ENCODE assay signal across 1 cellular context in genomic region chr5:101424530-101425175, GRCh38.
TF ChIP-seq lines count a peak whose summit lies in the region.

No MANE protein-coding gene starts in this region.

TF ChIP-seq in IMR-90, 13 proteins besides CTCF, POLR2A, EP300 and RAD21:
- TF ChIP-seq, protein P1, sequence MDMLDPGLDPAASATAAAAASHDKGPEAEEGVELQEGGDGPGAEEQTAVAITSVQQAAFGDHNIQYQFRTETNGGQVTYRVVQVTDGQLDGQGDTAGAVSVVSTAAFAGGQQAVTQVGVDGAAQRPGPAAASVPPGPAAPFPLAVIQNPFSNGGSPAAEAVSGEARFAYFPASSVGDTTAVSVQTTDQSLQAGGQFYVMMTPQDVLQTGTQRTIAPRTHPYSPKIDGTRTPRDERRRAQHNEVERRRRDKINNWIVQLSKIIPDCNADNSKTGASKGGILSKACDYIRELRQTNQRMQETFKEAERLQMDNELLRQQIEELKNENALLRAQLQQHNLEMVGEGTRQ (IDR thresholded peaks at IDR 0.05; ENCODE audit: low read depth, low read length) = no peak
- no peak for TF ChIP-seq NFE2L2 (IDR thresholded peaks at IDR 0.05; ENCODE audit: low read depth, low read length)
